ENCODE assay signal across 17 cellular contexts in genomic region chr2:68041704-68042245, GRCh38. TPM values are rescaled to one million over a fixed set of nuclear protein-coding genes. Genes with fewer than 3 reads are reported as not detected.
DNase-seq lines count a peak whose midpoint lies in the region; ATAC-seq, FAIRE-seq and TF ChIP-seq lines count a peak whose summit lies in the region.
"Had no signal": no experiment of that assay in that cellular context is flagged by ENCODE, and none has a peak within 500 bp of the region (broad histone marks: within the 10 kb centered on the region; RNA-seq: fewer than 3 reads in every experiment).

No MANE protein-coding gene starts in this region.

- peaks cover 29% of the 10 kb centered on the region for H3K36me3 Mint-ChIP-seq in HFFc6 (ENCODE audit: low read depth)
- H3K36me3 Mint-ChIP-seq in activated CD4-positive, alpha-beta memory T cell treated with anti-CD3 and anti-CD28 coated beads for 36 hours = peaks cover 9% of the 10 kb centered on the region

- peaks cover 0 to 31% of the 10 kb centered on the region in 2 donors for H3K36me3 ChIP-seq in left lung

- H3K9me3 ChIP-seq in left lung = no peaks in the 10 kb centered on the region
- H3K9me3 ChIP-seq: BLaER1 had no signal

- peak; percentile 20 for DNase-seq in NCI-H82 (lab: John Stamatoyannopoulos, UW)
- no peak for DNase-seq in NCI-H82 treated with DMSO at 0.1 percent for 48 hours (lab: John Stamatoyannopoulos, UW; ENCODE audit: unreplicated experiment)
- DNase-seq in D721Med (ENCODE audit: insufficient read length, low spot score) = no peak
- no peak for DNase-seq in HFFc6
- no peak for DNase-seq in left lung
- DNase-seq in activated CD4-positive, alpha-beta memory T cell treated with anti-CD3 and anti-CD28 coated beads for 36 hours = no peak
- DNase-seq: 8988T, AML-193, DND-41, GDM1, H9 had no signal

- no peak overlapping the region for H3K4me3 Mint-ChIP-seq in HFFc6
- no peak overlapping the region for H3K4me3 Mint-ChIP-seq in activated CD4-positive, alpha-beta memory T cell treated with anti-CD3 and anti-CD28 coated beads for 36 hours
- H3K4me3 Mint-ChIP-seq: GM23338, H9 had no signal

- H3K9me3 Mint-ChIP-seq in HFFc6 = no peaks in the 10 kb centered on the region
- H3K9me3 Mint-ChIP-seq in activated CD4-positive, alpha-beta memory T cell treated with anti-CD3 and anti-CD28 coated beads for 36 hours = no peaks in the 10 kb centered on the region
- H3K9me3 Mint-ChIP-seq: GM23338, H9 had no signal

- no peaks in the 10 kb centered on the region for H3K27me3 Mint-ChIP-seq in HFFc6 (ENCODE audit: insufficient read depth)
- H3K27me3 Mint-ChIP-seq in activated CD4-positive, alpha-beta memory T cell treated with anti-CD3 and anti-CD28 coated beads for 36 hours = no peaks in the 10 kb centered on the region

- peak; percentile 39 for ATAC-seq in left lung
- no peak for ATAC-seq in GM19023 (IDR thresholded peaks at IDR 0.05; ENCODE audit: unreplicated experiment)
- no peak for ATAC-seq in GM18520 (IDR thresholded peaks at IDR 0.05; ENCODE audit: unreplicated experiment)
- ATAC-seq: GM23338, K562 had no signal

- H3K27ac ChIP-seq in left lung = no peak overlapping the region
- H3K27ac ChIP-seq: BLaER1, HL-60 had no signal

- FAIRE-seq in D721Med (lab: Jason Lieb, UNC) = peak; percentile 16

- H3K4me3 ChIP-seq in left lung = no peak overlapping the region
- H3K4me3 ChIP-seq: BLaER1, GM23338, K562 had no signal

- TF ChIP-seq CTCF in D721Med (IDR thresholded peaks at IDR 0.05; ENCODE audit: insufficient read depth, missing control alignments) (no peak), HFFc6 (IDR thresholded peaks at IDR 0.05) (no peak), left lung (IDR thresholded peaks at IDR 0.05) (no peak)

- CTCF ChIA-PET in activated CD4-positive, alpha-beta memory T cell treated with anti-CD3 and anti-CD28 coated beads for 36 hours (lab: Charles Lee) = no interaction called here

- H3K27me3 ChIP-seq in left lung = no peaks in the 10 kb centered on the region
- H3K27me3 ChIP-seq: BLaER1 had no signal

- H3K4me1 Mint-ChIP-seq in HFFc6 (ENCODE audit: low read depth) = peaks cover 78% of the 10 kb centered on the region
- no peaks in the 10 kb centered on the region for H3K4me1 Mint-ChIP-seq in activated CD4-positive, alpha-beta memory T cell treated with anti-CD3 and anti-CD28 coated beads for 36 hours (ENCODE audit: low read depth)
- H3K4me1 Mint-ChIP-seq: GM23338, H9 had no signal

- intact Hi-C loops in left lung (cut with DNase I) = no loop called here
- intact Hi-C loops in activated CD4-positive, alpha-beta memory T cell treated with anti-CD3 and anti-CD28 coated beads for 36 hours (cut with micrococcal nuclease) = no loop called here

- POLR2A ChIA-PET in activated CD4-positive, alpha-beta memory T cell treated with anti-CD3 and anti-CD28 coated beads for 36 hours (lab: Charles Lee) = no interaction called here

- no peaks in the 10 kb centered on the region for H3K4me1 ChIP-seq in left lung
- H3K4me1 ChIP-seq: BLaER1 had no signal

- H3K27ac Mint-ChIP-seq in HFFc6 = peak overlapping the region; percentile 5; the same call in 1 of the 2 replicates
- H3K27ac Mint-ChIP-seq in activated CD4-positive, alpha-beta memory T cell treated with anti-CD3 and anti-CD28 coated beads for 36 hours = no peak overlapping the region
- H3K27ac Mint-ChIP-seq: GM23338, H9 had no signal

RNA-seq across cellular contexts. Expression of gene C1D, which starts 21.0 kb away (rescaled TPM):
- total RNA-seq in HFFc6 (2021; fragmentation: NEBNext Ultra II Directional; extraction: Animal tissue kit (Norgen Biotek cat#: 25700)) = 10 to 100 TPM; 15.8 to 19.9 (median 18.1) TPM
- total RNA-seq in left lung = 10 to 100 TPM; 21.0 to 21.2 TPM
- 10 to 100 TPM; 20.8 to 23.1 TPM for total RNA-seq in activated CD4-positive, alpha-beta memory T cell treated with anti-CD3 and anti-CD28 coated beads for 36 hours
